ENCODE assay signal across 17 cellular contexts in genomic region chr12:94165670-94166069, GRCh38.
"Had no signal": no experiment of that assay in that cellular context is flagged by ENCODE, and none has a peak within 500 bp of the region (broad histone marks: within the 10 kb centered on the region; RNA-seq: fewer than 3 reads in every experiment).

No MANE protein-coding gene starts in this region.

- H3K4me3 ChIP-seq: colonic mucosa, gastrocnemius medialis, spleen, testis, tibial nerve, upper lobe of right lung, vagina had no signal

- ATAC-seq: esophagus mucosa; gastrocnemius medialis; natural killer cell; stimulated activated memory B cell treated with anti-CD40 and anti-IgM and Interleukin-4, amounts not matched to agents 10 μg/mL and 1 μg/mL and 100 μg/mL, for 72 hours; upper lobe of right lung had no signal

- H3K9me3 ChIP-seq: colonic mucosa, gastrocnemius medialis, spleen, testis, tibial nerve, upper lobe of right lung, vagina had no signal

- DNase-seq: colonic mucosa; effector CD8-positive, alpha-beta T cell; gastrocnemius medialis; glutamatergic neuron; natural killer cell; posterior cingulate gyrus; spleen; stimulated activated CD4-positive, alpha-beta T cell treated with anti-CD3 and anti-CD28 coated beads, Interleukin-15, amount 100 ng/mL, for 24 hours; stimulated activated CD4-positive, alpha-beta T cell treated with anti-CD3 and anti-CD28 coated beads, Interleukin-1b, Interleukin-23, amount 100 ng/mL, for 48 hours; stimulated activated CD4-positive, alpha-beta T cell treated with anti-CD3 and anti-CD28 coated beads, Interleukin-4, amount 100 ng/mL, for 24 hours; testis; upper lobe of right lung had no signal

- H3K36me3 ChIP-seq: colonic mucosa, gastrocnemius medialis, tibial nerve, upper lobe of right lung, vagina had no signal

- H3K4me3 Mint-ChIP-seq: natural killer cell; stimulated activated memory B cell treated with anti-CD40 and anti-IgM and Interleukin-4, amounts not matched to agents 10 μg/mL and 1 μg/mL and 100 μg/mL, for 72 hours; stimulated activated naive CD8-positive, alpha-beta T cell treated with anti-CD3 and anti-CD28 coated beads, Interleukin-15, Interleukin-2, amounts not matched to agents 100 ng/mL and 50 ng/mL, for 24 hours had no signal

- H3K27me3 Mint-ChIP-seq: stimulated activated memory B cell treated with anti-CD40 and anti-IgM and Interleukin-4, amounts not matched to agents 10 μg/mL and 1 μg/mL and 100 μg/mL, for 72 hours had no signal

- H3K36me3 Mint-ChIP-seq: natural killer cell had no signal

- H3K27ac ChIP-seq: colonic mucosa, gastrocnemius medialis, testis, tibial nerve, upper lobe of right lung, vagina had no signal

- H3K27me3 ChIP-seq: colonic mucosa, gastrocnemius medialis, spleen, testis, upper lobe of right lung, vagina had no signal

- H3K4me1 ChIP-seq: colonic mucosa, gastrocnemius medialis, testis had no signal

- H3K27ac Mint-ChIP-seq: natural killer cell; stimulated activated naive CD8-positive, alpha-beta T cell treated with anti-CD3 and anti-CD28 coated beads, Interleukin-15, Interleukin-2, amounts not matched to agents 100 ng/mL and 50 ng/mL, for 24 hours had no signal
